ENCODE assay signal across 8 cellular contexts in genomic region chr19:16897572-16898056, GRCh38. TPM values are rescaled to one million over a fixed set of nuclear protein-coding genes. Genes with fewer than 3 reads are reported as not detected.
A peak's percentile ranks its signal among the peaks of the same experiment; 100 is the strongest.
DNase-seq lines count a peak whose midpoint lies in the region; ATAC-seq and TF ChIP-seq lines count a peak whose summit lies in the region.

No MANE protein-coding gene starts in this region.

- H3K4me3 ChIP-seq in SJSA1 (peak overlapping the region; percentile 51), fibroblast of pulmonary artery (replicated peaks; ENCODE audit: low read depth, low read length) (peak overlapping the region; percentile 52), osteoblast (ENCODE audit: insufficient read depth, low read length) (peak overlapping the region; percentile 68)

- H3K27ac ChIP-seq in SJSA1 (no peak overlapping the region), osteoblast (ENCODE audit: low read depth, low read length) (no peak overlapping the region), caudate nucleus (ENCODE audit: low read depth, low read length) (no peak overlapping the region)

- H3K4me2 ChIP-seq in osteoblast (ENCODE audit: insufficient read depth, low read length) = peak overlapping the region; percentile 63

- H3K9me3 ChIP-seq in SJSA1 (replicated peaks) = no peaks in the 10 kb centered on the region; the same call in 1 of the 2 replicates
- no peaks in the 10 kb centered on the region for H3K9me3 ChIP-seq in osteoblast (ENCODE audit: low read depth, low read length)

- no peaks in the 10 kb centered on the region for H4K20me1 ChIP-seq in osteoblast (ENCODE audit: insufficient read depth, low read length)

- peak; percentile 29 for ATAC-seq in GM21576 (IDR thresholded peaks at IDR 0.05; ENCODE audit: unreplicated experiment)
- ATAC-seq in GM18867 (IDR thresholded peaks at IDR 0.05; ENCODE audit: unreplicated experiment) = no peak

- DNase-seq in AG08395 (ENCODE audit: low spot score) (peak; percentile 25), SJSA1 (ENCODE audit: low read depth in 1 of 2, low spot score in 2 of 2) (peak; percentile 56 to 77), fibroblast of pulmonary artery (ENCODE audit: low read depth) (no peak), osteoblast (ENCODE audit: insufficient read length, low spot score, missing footprints) (peak; percentile 86), caudate nucleus (lab: John Stamatoyannopoulos, UW) (no peak), NCI-H2081 treated with DMSO at 0.1 percent for 48 hours (lab: John Stamatoyannopoulos, UW) (no peak)

- H3K79me2 ChIP-seq in osteoblast (ENCODE audit: insufficient read depth, low read length) = no peaks in the 10 kb centered on the region

- H3K4me1 ChIP-seq in SJSA1 (replicated peaks) (peaks cover 12% of the 10 kb centered on the region), osteoblast (ENCODE audit: insufficient read depth, low read length) (no peaks in the 10 kb centered on the region)

- peak overlapping the region; percentile 29 for H2AFZ ChIP-seq in osteoblast (ENCODE audit: low read length)

- H3K36me3 ChIP-seq in SJSA1 = no peaks in the 10 kb centered on the region
- no peaks in the 10 kb centered on the region for H3K36me3 ChIP-seq in osteoblast (ENCODE audit: insufficient read depth, low read length)

- H3K27me3 ChIP-seq in SJSA1 (replicated peaks) (no peaks in the 10 kb centered on the region), osteoblast (ENCODE audit: insufficient read depth, low read length) (peaks cover 2% of the 10 kb centered on the region)

- TF ChIP-seq CTCF in fibroblast of pulmonary artery (IDR thresholded peaks at IDR 0.05; ENCODE audit: low read length, missing control alignments) (no peak), osteoblast (IDR thresholded peaks at IDR 0.05; ENCODE audit: extremely low read depth, low read depth, low read length) (no peak)

RNA-seq across cellular contexts. Expression of gene F2RL3, which starts 8.8 kb away (rescaled TPM):
- 0.37 and 0.50 TPM in 2 replicates for total RNA-seq in SJSA1 (2014; rRNA removed; shearing (Covaris generic))
- under 0.01 TPM in 2 replicates for total RNA-seq in osteoblast

Comparison
In these comparisons a context has a peak if more than half of its experiments do, and no peak if none do; other contexts are left out.
1. DNase-seq: peak in AG08395 (single experiment), SJSA1 (2 of 2) and osteoblast (single experiment); none in fibroblast of pulmonary artery (single experiment), caudate nucleus (0 of 61) and NCI-H2081 treated with DMSO at 0.1 percent for 48 hours (single experiment).
2. Peak in every context shown above with its lines, with median percentiles within 50 percentile points of each other: H3K4me3 ChIP-seq.